In the genomic region with DNA sequence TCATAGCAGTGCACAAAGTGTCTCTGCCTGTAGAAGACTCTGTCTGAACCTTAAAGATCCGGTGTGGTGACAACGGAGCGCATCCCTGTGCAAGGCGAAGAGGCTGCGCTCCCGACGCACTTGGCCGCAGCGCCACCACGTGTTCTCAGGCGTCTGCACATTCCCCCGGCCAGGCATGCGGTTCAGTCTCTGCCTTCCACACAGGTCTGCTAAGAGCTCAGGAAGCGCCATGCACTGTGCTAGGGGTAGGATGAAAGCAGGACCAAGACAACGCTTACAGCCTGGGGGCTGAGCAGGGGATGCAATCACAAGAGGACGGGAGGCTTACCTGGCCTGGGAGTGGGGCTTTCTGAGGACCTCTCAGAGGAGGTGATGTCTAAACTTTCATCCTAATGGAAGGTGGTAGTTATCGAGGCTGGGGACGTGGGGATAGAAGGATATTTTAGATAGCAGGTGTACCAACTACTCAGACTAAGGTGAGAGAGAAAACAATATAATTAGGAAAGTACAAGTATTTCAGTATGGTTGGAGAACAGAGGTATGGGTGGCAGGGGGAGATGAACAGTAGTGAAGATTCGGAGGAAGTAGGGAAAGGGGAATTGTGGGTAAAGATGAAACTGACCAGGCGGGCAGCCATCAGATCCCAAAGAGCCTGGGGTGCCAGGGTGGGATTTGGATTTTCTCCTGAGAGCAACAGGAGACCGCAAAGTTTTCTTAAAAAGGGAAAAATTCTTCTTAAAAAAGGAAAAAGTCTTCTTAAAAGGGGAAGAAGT, we compare ENCODE assay signal across 9 cellular contexts. TPM values are rescaled to one million over a fixed set of nuclear protein-coding genes. Genes with fewer than 3 reads are reported as not detected.
DNase-seq lines count a peak whose midpoint lies in the region; ATAC-seq and TF ChIP-seq lines count a peak whose summit lies in the region.
"Had no signal": no experiment of that assay in that cellular context is flagged by ENCODE, and none has a peak within 500 bp of the region (broad histone marks: within the 10 kb centered on the region; RNA-seq: fewer than 3 reads in every experiment).

No MANE protein-coding gene starts in this region.

- no peaks in the 10 kb centered on the region for H3K9me3 Mint-ChIP-seq in natural killer cell treated with Interleukin-12 subunit alpha and Interleukin-12 subunit beta and Interleukin-15 and Interleukin-18, amount 100 ng/mL, for 72 hours

- H3K4me3 Mint-ChIP-seq in natural killer cell treated with Interleukin-12 subunit alpha and Interleukin-12 subunit beta and Interleukin-15 and Interleukin-18, amount 100 ng/mL, for 72 hours = peak overlapping the region; percentile 57

- DNase-seq in NCI-H345 (lab: John Stamatoyannopoulos, UW) (peak; percentile 8), NCI-H345 treated with DMSO at 0.1 percent for 48 hours (lab: John Stamatoyannopoulos, UW; ENCODE audit: unreplicated experiment) (no peak), NT2/D1 (ENCODE audit: low read depth, low spot score) (peak; percentile 39), activated T-cell treated with anti-CD3 and anti-CD28 coated beads for 4 hours (peak; percentile 75), erythroblast (lab: John Stamatoyannopoulos, UW) (peak; percentile 55 to 58)
- peak; percentile 74 for DNase-seq in natural killer cell treated with Interleukin-12 subunit alpha and Interleukin-12 subunit beta and Interleukin-15 and Interleukin-18, amount 100 ng/mL, for 72 hours (ENCODE audit: low spot score)
- peak; percentile 82 for DNase-seq in stimulated activated naive CD4-positive, alpha-beta T cell treated with Interleukin-2 at 50 U/mL for 16 hours (lab: John Stamatoyannopoulos, UW)

- H3K36me3 Mint-ChIP-seq in natural killer cell treated with Interleukin-12 subunit alpha and Interleukin-12 subunit beta and Interleukin-15 and Interleukin-18, amount 100 ng/mL, for 72 hours = no peaks in the 10 kb centered on the region

- peak overlapping the region; percentile 2 to 29 for H3K27ac Mint-ChIP-seq in natural killer cell treated with Interleukin-12 subunit alpha and Interleukin-12 subunit beta and Interleukin-15 and Interleukin-18, amount 100 ng/mL, for 72 hours

- peak; percentile 50 for ATAC-seq in HG02938 (IDR thresholded peaks at IDR 0.05; ENCODE audit: unreplicated experiment)
- ATAC-seq in natural killer cell treated with Interleukin-12 subunit alpha and Interleukin-12 subunit beta and Interleukin-15 and Interleukin-18, amount 100 ng/mL, for 72 hours = peak; percentile 83 to 84

- no peaks in the 10 kb centered on the region for H3K4me1 ChIP-seq in NT2/D1 (ENCODE audit: insufficient read depth, insufficient read length)

- no peaks in the 10 kb centered on the region for H3K36me3 ChIP-seq in NT2/D1 (ENCODE audit: insufficient read depth, insufficient read length, low read length)

- peaks cover 29 to 34% of the 10 kb centered on the region in 2 donors for H3K27me3 Mint-ChIP-seq in natural killer cell treated with Interleukin-12 subunit alpha and Interleukin-12 subunit beta and Interleukin-15 and Interleukin-18, amount 100 ng/mL, for 72 hours

- H3K9me3 ChIP-seq in NT2/D1 (ENCODE audit: insufficient read depth, low read length) = no peaks in the 10 kb centered on the region

- H3K4me3 ChIP-seq in NT2/D1 (ENCODE audit: insufficient read length, low read depth) = no peak overlapping the region

- TF ChIP-seq POLR2A in erythroblast (IDR thresholded peaks at IDR 0.05; ENCODE audit: low read length) = no peak

- peaks cover 16 to 18% of the 10 kb centered on the region in 2 donors for H3K4me1 Mint-ChIP-seq in natural killer cell treated with Interleukin-12 subunit alpha and Interleukin-12 subunit beta and Interleukin-15 and Interleukin-18, amount 100 ng/mL, for 72 hours (ENCODE audit: low read depth in 2 of 2)

- peaks cover 20% of the 10 kb centered on the region for H3K27me3 ChIP-seq in NT2/D1 (ENCODE audit: insufficient read depth, insufficient read length)

- H3K9ac ChIP-seq in NT2/D1 (ENCODE audit: insufficient read length, low read depth) = no peak overlapping the region

RNA-seq across cellular contexts. Expression of a gene that starts 13.3 kb away (rescaled TPM):
- not detected for total RNA-seq in natural killer cell treated with Interleukin-12 subunit alpha and Interleukin-12 subunit beta and Interleukin-15 and Interleukin-18, amount 100 ng/mL, for 72 hours
- total RNA-seq: subcutaneous adipose tissue had no signal
